Comparison of ENCODE assay signal across 18 cellular contexts in genomic region chr1:226832613-226833012, GRCh38. TPM values are rescaled to one million over a fixed set of nuclear protein-coding genes. Genes with fewer than 3 reads are reported as not detected.
DNase-seq lines count a peak whose midpoint lies in the region; ATAC-seq and TF ChIP-seq lines count a peak whose summit lies in the region.
"Had no signal": no experiment of that assay in that cellular context is flagged by ENCODE, and none has a peak within 500 bp of the region (broad histone marks: within the 10 kb centered on the region; RNA-seq: fewer than 3 reads in every experiment).

No MANE protein-coding gene starts in this region.

- peaks cover 2% of the 10 kb centered on the region for H3K9me3 Mint-ChIP-seq in activated CD8-positive, alpha-beta memory T cell treated with anti-CD3 and anti-CD28 coated beads, Interleukin-2, amount 10 ng/mL, durations not matched to agents 7 days and 5 days (ENCODE audit: low read depth)
- peaks cover 11 to 12% of the 10 kb centered on the region in 2 experiments for H3K9me3 Mint-ChIP-seq in H9
- no peaks in the 10 kb centered on the region for H3K9me3 Mint-ChIP-seq in stimulated activated effector memory CD8-positive, alpha-beta T cell treated with anti-CD3 and anti-CD28 coated beads, Interleukin-12 subunit alpha, Interleukin-12 subunit beta, amount 100 ng/mL, for 72 hours
- H3K9me3 Mint-ChIP-seq: CD4-positive, alpha-beta T cell had no signal

- no peak overlapping the region for H3K23ac ChIP-seq in H9 (ENCODE audit: insufficient read length, low read depth, low read length)

- H3K27me3 ChIP-seq in H9 (ENCODE audit: insufficient read depth, low read length) = no peaks in the 10 kb centered on the region
- no peaks in the 10 kb centered on the region for H3K27me3 ChIP-seq in osteoblast (ENCODE audit: insufficient read depth, low read length)
- H3K27me3 ChIP-seq: BLaER1 treated with 17β-estradiol and CSF1 and Interleukin-3, amounts not matched to agents 10 nM and 100 nM had no signal

- peak; percentile 34 for DNase-seq in activated CD8-positive, alpha-beta memory T cell treated with anti-CD3 and anti-CD28 coated beads, Interleukin-2, amount 10 ng/mL, durations not matched to agents 7 days and 5 days
- DNase-seq in activated CD8-positive, alpha-beta memory T cell treated with anti-CD3 and anti-CD28 coated beads for 24 hours = no peak
- peak; percentile 15 for DNase-seq in H9
- DNase-seq in osteoblast (ENCODE audit: insufficient read length, low spot score, missing footprints) = peak; percentile 51
- no peak for DNase-seq in stimulated activated effector memory CD8-positive, alpha-beta T cell treated with anti-CD3 and anti-CD28 coated beads, Interleukin-12 subunit alpha, Interleukin-12 subunit beta, amount 100 ng/mL, for 72 hours (ENCODE audit: low spot score in 2 of 2)
- DNase-seq in SHP77 treated with DMSO at 0.1 percent for 48 hours (lab: John Stamatoyannopoulos, UW) = no peak
- DNase-seq: AML-193; Caco-2; Calu3; CD4-positive, alpha-beta T cell; DMS79 treated with DMSO at 0.1 percent for 48 hours; GF-D8 had no signal

- H3K4me2 ChIP-seq in H9 (ENCODE audit: insufficient read depth, insufficient read length, low read length) (no peak overlapping the region), osteoblast (ENCODE audit: insufficient read depth, low read length) (no peak overlapping the region)
- H3K4me2 ChIP-seq: A549; BLaER1 treated with 17β-estradiol and CSF1 and Interleukin-3, amounts not matched to agents 10 nM and 100 nM had no signal

- no peak overlapping the region for H2BK5ac ChIP-seq in H9 (ENCODE audit: insufficient read length, low read length)

- H3K79me1 ChIP-seq in H9 (ENCODE audit: insufficient read depth, low read depth, low read length, poor library complexity, severe bottlenecking) = no peaks in the 10 kb centered on the region

- H3K27me3 Mint-ChIP-seq in activated CD8-positive, alpha-beta memory T cell treated with anti-CD3 and anti-CD28 coated beads, Interleukin-2, amount 10 ng/mL, durations not matched to agents 7 days and 5 days = peaks cover 4% of the 10 kb centered on the region
- H3K27me3 Mint-ChIP-seq in H9 (ENCODE audit: low read depth) = peaks cover 2% of the 10 kb centered on the region
- H3K27me3 Mint-ChIP-seq: B cell; CD4-positive, alpha-beta T cell had no signal

- no peak overlapping the region for H4K5ac ChIP-seq in H9 (ENCODE audit: insufficient read length, low read depth, low read length)

- no peaks in the 10 kb centered on the region for H3K23me2 ChIP-seq in H9 (ENCODE audit: insufficient read length, low read depth, low read length, poor library complexity, severe bottlenecking)

- no peak overlapping the region for H4K91ac ChIP-seq in H9 (ENCODE audit: insufficient read length, low read depth, low read length)

- ATAC-seq in activated CD8-positive, alpha-beta memory T cell treated with anti-CD3 and anti-CD28 coated beads, Interleukin-2, amount 10 ng/mL, durations not matched to agents 7 days and 5 days = no peak
- ATAC-seq in stimulated activated effector memory CD8-positive, alpha-beta T cell treated with anti-CD3 and anti-CD28 coated beads, Interleukin-12 subunit alpha, Interleukin-12 subunit beta, amount 100 ng/mL, for 72 hours = no peak
- ATAC-seq: A549; CD8-positive, alpha-beta T cell had no signal

- no peak overlapping the region for H3K56ac ChIP-seq in H9 (ENCODE audit: insufficient read length, low read depth, low read length)

- H2BK12ac ChIP-seq in H9 (ENCODE audit: insufficient read length, low read depth, low read length) = no peak overlapping the region

- no peak overlapping the region; the same call in 1 of the 2 replicates for H3K14ac ChIP-seq in H9 (ENCODE audit: insufficient read depth, low read length)

- no peaks in the 10 kb centered on the region for H3K9me3 ChIP-seq in H9 (ENCODE audit: control insufficient read depth, low read depth, low read length)
- no peaks in the 10 kb centered on the region for H3K9me3 ChIP-seq in osteoblast (ENCODE audit: low read depth, low read length)
- H3K9me3 ChIP-seq: A549 had no signal

- CTCF ChIA-PET in activated CD8-positive, alpha-beta memory T cell treated with anti-CD3 and anti-CD28 coated beads, Interleukin-2, amount 10 ng/mL, durations not matched to agents 7 days and 5 days (lab: Charles Lee) = interaction anchor here (1.7 kb wide), 1 partner anchor 198 kb away, joined by 9 read pairs; no protein-coding TSS in a partner anchor

- H4K20me1 ChIP-seq in H9 (ENCODE audit: control insufficient read depth, insufficient read depth, insufficient read length) (no peaks in the 10 kb centered on the region), osteoblast (ENCODE audit: insufficient read depth, low read length) (no peaks in the 10 kb centered on the region)
- H4K20me1 ChIP-seq: BLaER1 treated with 17β-estradiol and CSF1 and Interleukin-3, amounts not matched to agents 10 nM and 100 nM had no signal

- no peaks in the 10 kb centered on the region for H3K79me2 ChIP-seq in H9 (ENCODE audit: insufficient read depth, low read length)
- H3K79me2 ChIP-seq in osteoblast (ENCODE audit: insufficient read depth, low read length) = no peaks in the 10 kb centered on the region

- no peaks in the 10 kb centered on the region for H3K36me3 ChIP-seq in osteoblast (ENCODE audit: insufficient read depth, low read length)

- no peak overlapping the region for H4K8ac ChIP-seq in H9 (replicated peaks; ENCODE audit: insufficient read length, low read depth, low read length)

- H3K4me1 ChIP-seq in H9 (ENCODE audit: insufficient read depth, low read length) (no peaks in the 10 kb centered on the region), osteoblast (ENCODE audit: insufficient read depth, low read length) (peaks cover 3% of the 10 kb centered on the region)
- H3K4me1 ChIP-seq: Caco-2 had no signal

- H3K4ac ChIP-seq in H9 (ENCODE audit: low read depth, low read length) = no peak overlapping the region

- H3K4me1 Mint-ChIP-seq in activated CD8-positive, alpha-beta memory T cell treated with anti-CD3 and anti-CD28 coated beads, Interleukin-2, amount 10 ng/mL, durations not matched to agents 7 days and 5 days = peaks cover 5% of the 10 kb centered on the region
- H3K4me1 Mint-ChIP-seq in H9 = peaks cover 2 to 3% of the 10 kb centered on the region in 2 experiments
- peaks cover 6% of the 10 kb centered on the region for H3K4me1 Mint-ChIP-seq in stimulated activated effector memory CD8-positive, alpha-beta T cell treated with anti-CD3 and anti-CD28 coated beads, Interleukin-12 subunit alpha, Interleukin-12 subunit beta, amount 100 ng/mL, for 72 hours

- H3K36me3 Mint-ChIP-seq in activated CD8-positive, alpha-beta memory T cell treated with anti-CD3 and anti-CD28 coated beads, Interleukin-2, amount 10 ng/mL, durations not matched to agents 7 days and 5 days = no peaks in the 10 kb centered on the region
- peaks cover 5 to 9% (median 7%) of the 10 kb centered on the region in 3 experiments; a peak in 5 of 7 replicates for H3K36me3 Mint-ChIP-seq in H9 (ENCODE audit: insufficient read depth in 1 of 3, low read depth in 3 of 3)
- H3K36me3 Mint-ChIP-seq in stimulated activated effector memory CD8-positive, alpha-beta T cell treated with anti-CD3 and anti-CD28 coated beads, Interleukin-12 subunit alpha, Interleukin-12 subunit beta, amount 100 ng/mL, for 72 hours = no peaks in the 10 kb centered on the region

- H3K27ac ChIP-seq in H9 (ENCODE audit: insufficient read length, low read depth, low read length) = no peak overlapping the region
- no peak overlapping the region for H3K27ac ChIP-seq in osteoblast (ENCODE audit: low read depth, low read length)
- H3K27ac ChIP-seq: 22Rv1; A549; BLaER1 treated with 17β-estradiol and CSF1 and Interleukin-3, amounts not matched to agents 10 nM and 100 nM; C4-2B had no signal

- H3K4me3 Mint-ChIP-seq in activated CD8-positive, alpha-beta memory T cell treated with anti-CD3 and anti-CD28 coated beads, Interleukin-2, amount 10 ng/mL, durations not matched to agents 7 days and 5 days = no peak overlapping the region
- no peak overlapping the region for H3K4me3 Mint-ChIP-seq in H9
- no peak overlapping the region for H3K4me3 Mint-ChIP-seq in stimulated activated effector memory CD8-positive, alpha-beta T cell treated with anti-CD3 and anti-CD28 coated beads, Interleukin-12 subunit alpha, Interleukin-12 subunit beta, amount 100 ng/mL, for 72 hours
- H3K4me3 Mint-ChIP-seq: B cell; CD4-positive, alpha-beta T cell; CD8-positive, alpha-beta T cell had no signal

- TF ChIP-seq CTCF in H9 (conservative IDR thresholded peaks at IDR 0.05) (no peak), osteoblast (IDR thresholded peaks at IDR 0.05; ENCODE audit: extremely low read depth, low read depth, low read length) (no peak)

- no peak overlapping the region for H3T11ph ChIP-seq in H9 (ENCODE audit: low read length)

- H2BK20ac ChIP-seq in H9 (ENCODE audit: low read depth, low read length, poor library complexity, severe bottlenecking) = no peak overlapping the region

- no peak overlapping the region for H3K18ac ChIP-seq in H9 (ENCODE audit: insufficient read length, low read depth, low read length)

- no peak overlapping the region for H3K4me3 ChIP-seq in osteoblast (ENCODE audit: insufficient read depth, low read length)
- H3K4me3 ChIP-seq: A549; BLaER1 treated with 17β-estradiol and CSF1 and Interleukin-3, amounts not matched to agents 10 nM and 100 nM had no signal

- no peak overlapping the region for H2BK120ac ChIP-seq in H9 (ENCODE audit: low read depth, low read length, poor library complexity, severe bottlenecking)

- H2AFZ ChIP-seq in H9 (ENCODE audit: low read length) = no peak overlapping the region
- no peak overlapping the region for H2AFZ ChIP-seq in osteoblast (ENCODE audit: low read length)

- WGBS in H9 (ENCODE audit: extremely low coverage, insufficient read length, low lambda C conversion rate) = no CpG with 5 or more reads among the region's 9 CpGs

- no peak overlapping the region for H3K27ac Mint-ChIP-seq in activated CD8-positive, alpha-beta memory T cell treated with anti-CD3 and anti-CD28 coated beads, Interleukin-2, amount 10 ng/mL, durations not matched to agents 7 days and 5 days
- H3K27ac Mint-ChIP-seq in H9 = no peak overlapping the region
- no peak overlapping the region for H3K27ac Mint-ChIP-seq in stimulated activated effector memory CD8-positive, alpha-beta T cell treated with anti-CD3 and anti-CD28 coated beads, Interleukin-12 subunit alpha, Interleukin-12 subunit beta, amount 100 ng/mL, for 72 hours
- H3K27ac Mint-ChIP-seq: B cell; CD4-positive, alpha-beta T cell; CD8-positive, alpha-beta T cell had no signal

- no peak overlapping the region for H2BK15ac ChIP-seq in H9 (ENCODE audit: low read depth, low read length)

- H2AK5ac ChIP-seq in H9 (ENCODE audit: insufficient read length, low read length) = no peak overlapping the region

- H3K9ac ChIP-seq in H9 (ENCODE audit: extremely low read depth, insufficient read length, low read length) = no peak overlapping the region
- H3K9ac ChIP-seq: BLaER1 treated with 17β-estradiol and CSF1 and Interleukin-3, amounts not matched to agents 10 nM and 100 nM had no signal

RNA-seq across cellular contexts. Expression of gene PSEN2, which starts 37.8 kb away (rescaled TPM):
- 10 to 100 TPM in 1 of 2 experiments, 1 to 10 TPM in 1; 8.0 to 11.2 TPM for total RNA-seq in activated CD8-positive, alpha-beta memory T cell treated with anti-CD3 and anti-CD28 coated beads, Interleukin-2, amount 10 ng/mL, durations not matched to agents 7 days and 5 days
- total RNA-seq in H9 (2021) = 17.4 and 19.8 TPM in 2 replicates
- 31.5 and 32.9 TPM in 2 replicates for total RNA-seq in osteoblast

Comparison
In these comparisons a context has a peak if more than half of its experiments do, and no peak if none do; other contexts are left out.
1. DNase-seq: peak in activated CD8-positive, alpha-beta memory T cell treated with anti-CD3 and anti-CD28 coated beads, Interleukin-2, amount 10 ng/mL, durations not matched to agents 7 days and 5 days (single experiment), H9 (single experiment) and osteoblast (single experiment); none in activated CD8-positive, alpha-beta memory T cell treated with anti-CD3 and anti-CD28 coated beads for 24 hours (single experiment), stimulated activated effector memory CD8-positive, alpha-beta T cell treated with anti-CD3 and anti-CD28 coated beads, Interleukin-12 subunit alpha, Interleukin-12 subunit beta, amount 100 ng/mL, for 72 hours (0 of 2) and SHP77 treated with DMSO at 0.1 percent for 48 hours (single experiment).